11 cellular contexts compared by ENCODE assay signal in genomic region chr13:45500492-45501174, GRCh38. TPM values are rescaled to one million over a fixed set of nuclear protein-coding genes. Genes with fewer than 3 reads are reported as not detected.
DNase-seq lines count a peak whose midpoint lies in the region; ATAC-seq and TF ChIP-seq lines count a peak whose summit lies in the region.
"Had no signal": no experiment of that assay in that cellular context is flagged by ENCODE, and none has a peak within 500 bp of the region (broad histone marks: within the 10 kb centered on the region; RNA-seq: fewer than 3 reads in every experiment).

No MANE protein-coding gene starts in this region.

- ATAC-seq in activated naive CD8-positive, alpha-beta T cell treated with anti-CD3 and anti-CD28 coated beads, Interleukin-2, amount 50 U/mL, for 24 hours = peak; percentile 40

- H3K27me3 ChIP-seq in H7 (ENCODE audit: control insufficient read depth, insufficient read depth, low read length) = no peaks in the 10 kb centered on the region

- no peaks in the 10 kb centered on the region for H3K27me3 Mint-ChIP-seq in activated naive CD8-positive, alpha-beta T cell treated with anti-CD3 and anti-CD28 coated beads, Interleukin-2, amount 50 U/mL, for 24 hours
- peaks cover 4% of the 10 kb centered on the region for H3K27me3 Mint-ChIP-seq in endothelial cell (ENCODE audit: unreplicated experiment)

- DNase-seq in AG08395 (ENCODE audit: low spot score) (peak; percentile 59), HS-5 (ENCODE audit: low read depth) (peak; percentile 61), kidney glomerular epithelial cell (lab: John Stamatoyannopoulos, UW) (peak; percentile 92), CD1c-positive myeloid dendritic cell (ENCODE audit: extremely low spot score) (no peak), endothelial cell (ENCODE audit: low spot score) (no peak), H7 (no peak)
- DNase-seq in activated naive CD8-positive, alpha-beta T cell treated with anti-CD3 and anti-CD28 coated beads, Interleukin-2, amount 50 U/mL, for 24 hours = no peak
- DNase-seq in stimulated activated CD4-positive, alpha-beta T cell treated with anti-CD3 and anti-CD28 coated beads, Interleukin-2, amount 100 ng/mL, for 48 hours = no peak
- DNase-seq: left cardiac atrium, NCI-H510A treated with DMSO at 0.1 percent for 48 hours had no signal

- peaks cover 10% of the 10 kb centered on the region for H3K4me1 Mint-ChIP-seq in activated naive CD8-positive, alpha-beta T cell treated with anti-CD3 and anti-CD28 coated beads, Interleukin-2, amount 50 U/mL, for 24 hours
- peaks cover 3% of the 10 kb centered on the region for H3K4me1 Mint-ChIP-seq in endothelial cell (ENCODE audit: unreplicated experiment)

- peaks cover 10% of the 10 kb centered on the region for H3K36me3 ChIP-seq in H7 (replicated peaks; ENCODE audit: control insufficient read depth, insufficient read depth, low read length)

- no peak overlapping the region for H3K4me3 Mint-ChIP-seq in activated naive CD8-positive, alpha-beta T cell treated with anti-CD3 and anti-CD28 coated beads, Interleukin-2, amount 50 U/mL, for 24 hours
- no peak overlapping the region for H3K4me3 Mint-ChIP-seq in endothelial cell (ENCODE audit: unreplicated experiment)
- H3K4me3 Mint-ChIP-seq: activated T-helper 1 cell treated with anti-CD3 and anti-CD28 coated beads, Interleukin-12 subunit alpha, Interleukin-12 subunit beta, Interleukin-2, Interleukin-4 antibody, amounts not matched to agents 30 ng/mL and 10 ng/mL and 1 ng/mL, durations not matched to agents 14 hours and 24 hours and 36 hours had no signal

- no peak overlapping the region for H3K4me3 ChIP-seq in H7 (ENCODE audit: insufficient read depth, low read depth, low read length)

- H3K27ac Mint-ChIP-seq in activated naive CD8-positive, alpha-beta T cell treated with anti-CD3 and anti-CD28 coated beads, Interleukin-2, amount 50 U/mL, for 24 hours = peak overlapping the region; percentile 6
- no peak overlapping the region for H3K27ac Mint-ChIP-seq in endothelial cell (ENCODE audit: unreplicated experiment)
- H3K27ac Mint-ChIP-seq: activated T-helper 1 cell treated with anti-CD3 and anti-CD28 coated beads, Interleukin-12 subunit alpha, Interleukin-12 subunit beta, Interleukin-2, Interleukin-4 antibody, amounts not matched to agents 30 ng/mL and 10 ng/mL and 1 ng/mL, durations not matched to agents 14 hours and 24 hours and 36 hours had no signal

- TF ChIP-seq CTCF in endothelial cell (IDR thresholded peaks at IDR 0.05; ENCODE audit: unreplicated experiment) = no peak

- no peaks in the 10 kb centered on the region for H3K9me3 Mint-ChIP-seq in activated naive CD8-positive, alpha-beta T cell treated with anti-CD3 and anti-CD28 coated beads, Interleukin-2, amount 50 U/mL, for 24 hours
- no peaks in the 10 kb centered on the region for H3K9me3 Mint-ChIP-seq in endothelial cell (ENCODE audit: unreplicated experiment)
- H3K9me3 Mint-ChIP-seq: activated T-helper 1 cell treated with anti-CD3 and anti-CD28 coated beads, Interleukin-12 subunit alpha, Interleukin-12 subunit beta, Interleukin-2, Interleukin-4 antibody, amounts not matched to agents 30 ng/mL and 10 ng/mL and 1 ng/mL, durations not matched to agents 14 hours and 24 hours and 36 hours had no signal

- H3K36me3 Mint-ChIP-seq in activated naive CD8-positive, alpha-beta T cell treated with anti-CD3 and anti-CD28 coated beads, Interleukin-2, amount 50 U/mL, for 24 hours (ENCODE audit: low read depth) = peaks cover 50% of the 10 kb centered on the region
- H3K36me3 Mint-ChIP-seq in endothelial cell (ENCODE audit: low read depth, unreplicated experiment) = peaks cover 31% of the 10 kb centered on the region

RNA-seq across cellular contexts. Expression of gene COG3, which starts 35.9 kb away (rescaled TPM):
- 23.1 TPM for total RNA-seq in endothelial cell (ENCODE audit: unreplicated experiment)
- 17.7 and 30.7 TPM in 2 replicates for total RNA-seq in H7 (2014; rRNA removed; shearing (Covaris generic))

Comparison
In these comparisons a context has a peak if more than half of its experiments do, and no peak if none do; other contexts are left out.
1. DNase-seq: peak in AG08395 (single experiment), HS-5 (single experiment) and kidney glomerular epithelial cell (single experiment); none in activated naive CD8-positive, alpha-beta T cell treated with anti-CD3 and anti-CD28 coated beads, Interleukin-2, amount 50 U/mL, for 24 hours (single experiment), CD1c-positive myeloid dendritic cell (single experiment), endothelial cell (single experiment), H7 (single experiment) and stimulated activated CD4-positive, alpha-beta T cell treated with anti-CD3 and anti-CD28 coated beads, Interleukin-2, amount 100 ng/mL, for 48 hours (0 of 2).